21 cellular contexts compared by ENCODE assay signal in genomic region chr7:151927011-151927410, GRCh38. TPM values are rescaled to one million over a fixed set of nuclear protein-coding genes. Genes with fewer than 3 reads are reported as not detected.
"Had no signal": no experiment of that assay in that cellular context is flagged by ENCODE, and none has a peak within 500 bp of the region (broad histone marks: within the 10 kb centered on the region; RNA-seq: fewer than 3 reads in every experiment).

No MANE protein-coding gene starts in this region.

- H3K36me3 Mint-ChIP-seq: activated naive CD8-positive, alpha-beta T cell; naive thymus-derived CD4-positive, alpha-beta T cell; neural progenitor cell had no signal

- H3K9me3 Mint-ChIP-seq: activated T-helper 1 cell treated with anti-CD3 and anti-CD28 coated beads, Interleukin-12 subunit alpha, Interleukin-12 subunit beta, Interleukin-2, Interleukin-4 antibody, amounts not matched to agents 30 ng/mL and 10 ng/mL and 1 ng/mL, durations not matched to agents 14 hours and 24 hours and 36 hours; effector memory CD8-positive, alpha-beta T cell; T-helper 1 cell treated with Interleukin-12 subunit alpha and Interleukin-12 subunit beta and Interleukin-4 antibody, amounts not matched to agents 30 μg/mL and 1 μg/mL, for 36 hours had no signal

- H3K4me3 Mint-ChIP-seq: activated naive CD8-positive, alpha-beta T cell; activated T-helper 1 cell treated with anti-CD3 and anti-CD28 coated beads, Interleukin-12 subunit alpha, Interleukin-12 subunit beta, Interleukin-2, Interleukin-4 antibody, amounts not matched to agents 30 ng/mL and 10 ng/mL and 1 ng/mL, durations not matched to agents 14 hours and 24 hours and 36 hours; effector memory CD8-positive, alpha-beta T cell; naive thymus-derived CD4-positive, alpha-beta T cell; neural progenitor cell; T-helper 1 cell treated with Interleukin-12 subunit alpha and Interleukin-12 subunit beta and Interleukin-4 antibody, amounts not matched to agents 30 μg/mL and 1 μg/mL, for 36 hours had no signal

- H3K27me3 ChIP-seq: cardiac muscle cell, heart right ventricle, neural progenitor cell, stomach, testis, upper lobe of right lung had no signal

- DNase-seq: activated CD4-positive, alpha-beta T cell treated with anti-CD3 and anti-CD28 coated beads, Interleukin-2, amount 50 U/mL, for 48 hours; dermis blood vessel endothelial cell; effector memory CD8-positive, alpha-beta T cell; esophagus squamous epithelium; heart right ventricle; left ventricle myocardium superior; mesenchymal stem cell; naive thymus-derived CD4-positive, alpha-beta T cell; stomach; testis; upper lobe of right lung had no signal

- H3K27ac ChIP-seq: cardiac muscle cell, neural progenitor cell, testis, upper lobe of right lung had no signal

- H3K9ac ChIP-seq: neural progenitor cell had no signal

- H3K27ac Mint-ChIP-seq: activated naive CD8-positive, alpha-beta T cell; activated T-helper 1 cell treated with anti-CD3 and anti-CD28 coated beads, Interleukin-12 subunit alpha, Interleukin-12 subunit beta, Interleukin-2, Interleukin-4 antibody, amounts not matched to agents 30 ng/mL and 10 ng/mL and 1 ng/mL, durations not matched to agents 14 hours and 24 hours and 36 hours; naive thymus-derived CD4-positive, alpha-beta T cell; neural progenitor cell; T-helper 1 cell treated with Interleukin-12 subunit alpha and Interleukin-12 subunit beta and Interleukin-4 antibody, amounts not matched to agents 30 μg/mL and 1 μg/mL, for 36 hours had no signal

- H3K4me1 ChIP-seq: testis had no signal

- H3K36me3 ChIP-seq: cardiac muscle cell, esophagus squamous epithelium, heart right ventricle, neural progenitor cell, stomach, upper lobe of right lung had no signal

- H3K9me3 ChIP-seq: esophagus squamous epithelium, heart right ventricle, stomach, testis, upper lobe of right lung had no signal

- ATAC-seq: effector memory CD8-positive, alpha-beta T cell; left ventricle myocardium superior; naive thymus-derived CD4-positive, alpha-beta T cell; upper lobe of right lung had no signal

- H3K4me3 ChIP-seq: cardiac muscle cell, esophagus squamous epithelium, heart right ventricle, neural progenitor cell, stomach, testis, upper lobe of right lung had no signal

RNA-seq across cellular contexts. Expression of gene GALNTL5, which starts 29.2 kb away (rescaled TPM):
- total RNA-seq: activated T-helper 1 cell treated with anti-CD3 and anti-CD28 coated beads, Interleukin-12 subunit alpha, Interleukin-12 subunit beta, Interleukin-2, Interleukin-4 antibody, amounts not matched to agents 30 ng/mL and 10 ng/mL and 1 ng/mL, durations not matched to agents 14 hours and 24 hours and 36 hours; cardiac muscle cell; chondrocyte; dermis blood vessel endothelial cell; esophagus squamous epithelium; kidney epithelial cell; left ventricle myocardium superior; mucosa of gallbladder; naive thymus-derived CD4-positive, alpha-beta T cell; posterior vena cava; skeletal muscle tissue; stomach; upper lobe of right lung had no signal
- polyA plus RNA-seq: cardiac muscle cell; heart right ventricle; naive thymus-derived CD4-positive, alpha-beta T cell; stomach had no signal
